Comparison of ENCODE assay signal across 17 cellular contexts in the genomic region with DNA sequence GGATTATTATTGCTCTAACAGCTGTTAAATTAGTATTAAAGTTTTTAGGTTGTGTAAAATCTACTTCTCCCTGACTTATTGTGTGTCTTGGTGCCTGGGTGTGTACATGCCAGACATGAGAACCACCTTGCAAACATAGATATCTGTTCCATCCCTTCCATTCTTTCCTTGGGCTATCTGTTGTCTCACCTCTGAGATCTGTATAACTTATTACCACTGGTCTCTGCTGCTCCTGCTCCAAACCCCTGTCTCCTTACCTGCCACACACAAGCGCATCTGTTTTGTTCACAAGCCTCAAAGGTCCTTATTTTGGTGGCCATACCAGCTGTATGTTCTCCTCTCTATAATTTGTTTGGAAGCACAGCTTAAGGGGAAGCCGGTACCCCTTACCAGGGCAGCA. TPM values are rescaled to one million over a fixed set of nuclear protein-coding genes. Genes with fewer than 3 reads are reported as not detected.
A peak's percentile ranks its signal among the peaks of the same experiment; 100 is the strongest.
DNase-seq lines count a peak whose midpoint lies in the region; ATAC-seq and TF ChIP-seq lines count a peak whose summit lies in the region.
"Had no signal": no experiment of that assay in that cellular context is flagged by ENCODE, and none has a peak within 500 bp of the region (broad histone marks: within the 10 kb centered on the region; RNA-seq: fewer than 3 reads in every experiment).

No MANE protein-coding gene starts in this region.

- H3K9me3 Mint-ChIP-seq in immature natural killer cell, result no peaks in the 10 kb centered on the region
- H3K9me3 Mint-ChIP-seq: activated naive CD4-positive, alpha-beta T cell treated with anti-CD3 and anti-CD28 coated beads, Interleukin-2, amount 50 U/mL, for 24 hours had no signal

- no TSS peak for BruUV-seq in A673 (replicated peaks; lab: Mats Ljungman, UMichigan)

- H3K27ac ChIP-seq in body of pancreas (peak overlapping the region in 3 of 4 donors; percentile 73 to 91 (median 76)), A673 (ENCODE audit: low read depth, low read length, poor library complexity, severe bottlenecking) (no peak overlapping the region)

- CTCF ChIA-PET in A673 (lab: Charles Lee), result no interaction called here

- H3K9me3 ChIP-seq in HAP-1, result no peaks in the 10 kb centered on the region
- no peaks in the 10 kb centered on the region for H3K9me3 ChIP-seq in body of pancreas
- no peaks in the 10 kb centered on the region for H3K9me3 ChIP-seq in A673 (ENCODE audit: low read depth, low read length, poor library complexity, severe bottlenecking)
- H3K9me3 ChIP-seq: mucosa of descending colon, right atrium auricular region, upper lobe of left lung had no signal

- in situ Hi-C loops in HAP-1 (cut with MboI; ENCODE audit: low sequenced_read_pairs), result loop anchor here (5.0 kb wide), 1 partner anchor 160 kb away; no protein-coding TSS in a partner anchor

- H3K27me3 Mint-ChIP-seq in immature natural killer cell (ENCODE audit: low read depth in 3 of 3), result peaks cover 0 to 16% (median 8%) of the 10 kb centered on the region in 3 donors

- ATAC-seq in body of pancreas, result no peak
- ATAC-seq in GM18867 (IDR thresholded peaks at IDR 0.05; ENCODE audit: unreplicated experiment), result no peak
- ATAC-seq: mucosa of descending colon had no signal

- no peaks in the 10 kb centered on the region for H3K27me3 ChIP-seq in HAP-1 (ENCODE audit: low read depth)
- no peaks in the 10 kb centered on the region for H3K27me3 ChIP-seq in body of pancreas
- peaks cover 35% of the 10 kb centered on the region for H3K27me3 ChIP-seq in A673 (replicated peaks; ENCODE audit: insufficient read depth, low read depth, low read length, poor library complexity)
- H3K27me3 ChIP-seq: right atrium auricular region, upper lobe of left lung had no signal

- intact Hi-C loops in body of pancreas (cut with DNase I), result no loop called here
- intact Hi-C loops in A673 (cut with micrococcal nuclease; ENCODE audit: unreplicated experiment), result loop anchor here (5.0 to 10.0 kb wide), 2 partner anchors 90 to 253 kb away; a partner anchor contains a TSS

- TF ChIP-seq CTCF in body of pancreas (IDR thresholded peaks at IDR 0.05) (no peak), A673 (conservative IDR thresholded peaks at IDR 0.05; ENCODE audit: low read depth, low read length) (no peak)

- H3K4me3 Mint-ChIP-seq in immature natural killer cell, result peak overlapping the region in 3 of 5 donors; percentile 4 to 11 (median 5)
- H3K4me3 Mint-ChIP-seq: activated naive CD4-positive, alpha-beta T cell treated with anti-CD3 and anti-CD28 coated beads, Interleukin-2, amount 50 U/mL, for 24 hours had no signal

- peaks cover 30 to 48% of the 10 kb centered on the region in 2 donors for H3K4me1 Mint-ChIP-seq in immature natural killer cell

- H3K4me1 ChIP-seq in HAP-1 (peaks cover 43% of the 10 kb centered on the region), body of pancreas (peaks cover 23% of the 10 kb centered on the region), A673 (ENCODE audit: insufficient read depth, low read length, poor library complexity, severe bottlenecking) (peaks cover 11% of the 10 kb centered on the region)

- DNase-seq in HAP-1 (ENCODE audit: low spot score in 2 of 2) (no peak), body of pancreas (no peak), immature natural killer cell (no peak), superior temporal gyrus (ENCODE audit: extremely low spot score) (peak; percentile 13), A673 (ENCODE audit: low spot score) (no peak), NCI-H446 (lab: John Stamatoyannopoulos, UW) (no peak)
- DNase-seq: caudate nucleus, erythroblast, GOT3, head of caudate nucleus, mucosa of descending colon, NCI-H2081 treated with DMSO at 0.1 percent for 48 hours, NCI-H774, upper lobe of left lung had no signal

- WGBS in body of pancreas, 2 donors, result 88 to 92% methylated on average over 2 of the region's 2 CpGs

- peak overlapping the region; percentile 70 for H3K4me3 ChIP-seq in HAP-1
- H3K4me3 ChIP-seq in body of pancreas, result no peak overlapping the region
- H3K4me3 ChIP-seq in A673 (ENCODE audit: low read depth, low read length, poor library complexity, severe bottlenecking), result no peak overlapping the region
- H3K4me3 ChIP-seq: mucosa of descending colon had no signal

- no peak for TF ChIP-seq POLR2A in body of pancreas (IDR thresholded peaks at IDR 0.05)

- no peaks in the 10 kb centered on the region for H3K36me3 ChIP-seq in HAP-1 (replicated peaks)
- H3K36me3 ChIP-seq in body of pancreas (replicated peaks in 1 of 2; ENCODE audit: insufficient read depth in 1 of 2, low read depth in 2 of 2), result no peaks in the 10 kb centered on the region
- no peaks in the 10 kb centered on the region for H3K36me3 ChIP-seq in A673 (ENCODE audit: insufficient read depth, low read length, poor library complexity, severe bottlenecking)
- H3K36me3 ChIP-seq: right atrium auricular region, upper lobe of left lung had no signal

- H3K36me3 Mint-ChIP-seq in immature natural killer cell, result no peaks in the 10 kb centered on the region
- H3K36me3 Mint-ChIP-seq: activated naive CD4-positive, alpha-beta T cell treated with anti-CD3 and anti-CD28 coated beads, Interleukin-2, amount 50 U/mL, for 24 hours had no signal

- no peak overlapping the region for H3K27ac Mint-ChIP-seq in immature natural killer cell
- H3K27ac Mint-ChIP-seq: activated naive CD4-positive, alpha-beta T cell treated with anti-CD3 and anti-CD28 coated beads, Interleukin-2, amount 50 U/mL, for 24 hours had no signal

- POLR2A ChIA-PET in A673 (lab: Charles Lee; ENCODE audit: low non-redundant PET), result no interaction called here

RNA-seq across cellular contexts. Expression of a gene that starts 2.5 kb away (rescaled TPM):
- total RNA-seq in body of pancreas (10 to 100 TPM; 13.2 to 17.1 TPM), A673 (2021) (3.9 and 4.4 TPM in 2 replicates)
- 1 to 10 TPM; 1.6 to 2.8 (median 2.7) TPM for polyA plus RNA-seq in immature natural killer cell
